Comparison of ENCODE assay signal across 8 cellular contexts in genomic region chr7:128459394-128459878, GRCh38. TPM values are rescaled to one million over a fixed set of nuclear protein-coding genes. Genes with fewer than 3 reads are reported as not detected.
DNase-seq lines count a peak whose midpoint lies in the region; ATAC-seq, FAIRE-seq and TF ChIP-seq lines count a peak whose summit lies in the region.

No MANE protein-coding gene starts in this region.

- no TSS peak for BruUV-seq in HepG2 (replicated peaks; lab: Mats Ljungman, UMichigan)

- peaks cover 15% of the 10 kb centered on the region for H3K79me2 ChIP-seq in HepG2 (ENCODE audit: insufficient read depth, low read length)

- TF ChIP-seq CTCF in 22Rv1 (IDR thresholded peaks at IDR 0.05) (peak; percentile 96), GM12872 (IDR thresholded peaks at IDR 0.05; ENCODE audit: insufficient read depth, low read depth, low read length) (peak; percentile 81), VCaP (conservative IDR thresholded peaks at IDR 0.05) (peak; percentile 85), HepG2 (CRISPR knock-in tag; IDR thresholded peaks at IDR 0.05) (peak; percentile 71)

- peaks cover 8% of the 10 kb centered on the region for H4K20me1 ChIP-seq in HepG2 (ENCODE audit: insufficient read depth, low read length)

- H3K4me3 ChIP-seq in HepG2 (replicated peaks in 1 of 3; ENCODE audit: insufficient read depth in 1 of 3, low read depth in 2 of 3, low read length in 3 of 3), result no peak overlapping the region

- CTCF ChIA-PET in HepG2 (lab: Yijun Ruan, JAX; ENCODE audit: low intra/inter-chr PET ratio, low total read pairs), result interaction anchor here (6.8 kb wide), 1 partner anchor 31 kb away, joined by 140 read pairs; no protein-coding TSS in a partner anchor

- in situ Hi-C loops in HepG2 (cut with HindIII; ENCODE audit: extremely low pct_ligation_motif_present, low pct_unique_long_range_greater_than_20kb), result loop anchor here (5.0 kb wide), 2 partner anchors 37 to 62 kb away; no protein-coding TSS in a partner anchor

- TF ChIP-seq POLR2A in HepG2 (IDR thresholded peaks at IDR 0.05; ENCODE audit: insufficient read depth in 1 of 2, low read depth in 2 of 2, low read length in 2 of 2), result no peak

- H3K9me3 ChIP-seq in HepG2 (ENCODE audit: low read length), result no peaks in the 10 kb centered on the region

- no peaks in the 10 kb centered on the region for H3K36me3 ChIP-seq in HepG2 (replicated peaks in 1 of 2; ENCODE audit: control insufficient read depth in 1 of 2, insufficient read depth in 2 of 2, low read length in 2 of 2)

- 77% methylated on average over 5 of the region's 5 CpGs for WGBS in HepG2 (ENCODE audit: low lambda C conversion rate)

- 0 out of 2 replicates have a peak, but pooled peaks have one; percentile 44 for TF ChIP-seq RAD21 in HepG2 (CRISPR knock-in tag; IDR thresholded peaks at IDR 0.05)

- no peak overlapping the region for H2AFZ ChIP-seq in HepG2 (ENCODE audit: low read length)

- POLR2A ChIA-PET in HepG2 (lab: Yijun Ruan, JAX), result interaction anchor here (1.0 to 1.5 kb wide), 4 partner anchors 24 to 36 kb away, joined by 3 to 7 read pairs (median 4); no protein-coding TSS in a partner anchor

- ATAC-seq in HG02763 (IDR thresholded peaks at IDR 0.05; ENCODE audit: unreplicated experiment), result peak; percentile 32
- peak; percentile 40 for ATAC-seq in HepG2

- intact Hi-C loops in HepG2 (cut with micrococcal nuclease; ENCODE audit: unreplicated experiment), result loop anchor here (1.0 kb wide), 1 partner anchor 61 kb away; no protein-coding TSS in a partner anchor

- DNase-seq in NCI-H1930 (lab: John Stamatoyannopoulos, UW) (peak; percentile 27 to 35), HepG2 (ENCODE audit: low spot score) (peak; percentile 53)
- DNase-seq in central memory CD4-positive, alpha-beta T cell, result peak; percentile 68
- DNase-seq in stimulated activated CD4-positive, alpha-beta T cell treated with anti-CD3 and anti-CD28 coated beads, TNF-alpha, amount 100 ng/mL, for 4 hours (ENCODE audit: low read depth in 3 of 3), result peak in 2 of 3 experiments; percentile 40 to 50

- H3K4me1 ChIP-seq in HepG2 (ENCODE audit: insufficient read depth, low read length), result peaks cover 47% of the 10 kb centered on the region

- H3K9ac ChIP-seq in HepG2 (ENCODE audit: insufficient read depth, low read depth, low read length), result no peak overlapping the region

- TF ChIP-seq EP300 in HepG2 (IDR thresholded peaks at IDR 0.05; ENCODE audit: low read depth in 2 of 2, low read length in 2 of 2) (no peak), HepG2 (CRISPR knock-in tag; IDR thresholded peaks at IDR 0.05; ENCODE audit: borderline replicate concordance) (no peak)

- H3K27ac ChIP-seq in 22Rv1 (peak overlapping the region; percentile 85), VCaP (0 out of 2 replicates have a peak overlapping the region, but pooled peaks have one; percentile 6), HepG2 (ENCODE audit: extremely low read length, insufficient read depth, low read length) (no peak overlapping the region)

- no peak for FAIRE-seq in HepG2 (lab: Jason Lieb, UNC)

- H3K4me2 ChIP-seq in HepG2 (ENCODE audit: low read depth, low read length), result no peak overlapping the region

- peaks cover 0 to 3% of the 10 kb centered on the region in 2 experiments; a peak in 1 of 5 replicates for H3K27me3 ChIP-seq in HepG2 (ENCODE audit: control insufficient read depth in 1 of 2, insufficient read depth in 2 of 2, low read length in 2 of 2)

TF ChIP-seq in HepG2, 621 proteins besides CTCF, POLR2A, EP300 and RAD21 (continues in another document):
- TF ChIP-seq ZNF260 (CRISPR knock-in tag; IDR thresholded peaks at IDR 0.05; ENCODE audit: borderline replicate concordance, low read depth) (no peak), RARA (CRISPR knock-in tag; IDR thresholded peaks at IDR 0.05) (no peak), ZSCAN20 (CRISPR knock-in tag; IDR thresholded peaks at IDR 0.05; ENCODE audit: borderline replicate concordance) (no peak), NFYC (CRISPR knock-in tag; IDR thresholded peaks at IDR 0.05) (0 out of 2 replicates have a peak, but pooled peaks have one; percentile 27), ZSCAN29 (CRISPR knock-in tag; conservative IDR thresholded peaks at IDR 0.05) (no peak)

RNA-seq across cellular contexts. Expression of gene HILPDA, which starts 3.8 kb away (rescaled TPM):
- 8.6 and 11.1 TPM in 2 replicates for total RNA-seq in HepG2 (2016; rRNA removed; fragmentation: Illumina TruSeq; extraction: Trizol)
- 5.5 and 6.1 TPM in 2 replicates for total RNA-seq in HepG2 (2016; cell fraction: cytosol; rRNA removed; fragmentation: Illumina TruSeq; extraction: Trizol; ENCODE audit: low read depth)
- 9.8 and 10.4 TPM in 2 replicates for total RNA-seq in HepG2 (2016; cell fraction: insoluble cytoplasmic fraction; rRNA removed; fragmentation: Illumina TruSeq; extraction: Trizol)
- 9.5 and 9.7 TPM in 2 replicates for total RNA-seq in HepG2 (2016; cell fraction: membrane; rRNA removed; fragmentation: Illumina TruSeq; extraction: Trizol)
- total RNA-seq in HepG2 (2016; cell fraction: nucleus; rRNA removed; fragmentation: Illumina TruSeq; extraction: Trizol), result 7.8 and 10.3 TPM in 2 replicates
- 43.1 and 44.0 TPM in 2 replicates for polyA plus RNA-seq in HepG2 (2011; rRNA removed)
- polyA plus RNA-seq in HepG2 (2011; cell fraction: cytosol; rRNA removed), result 32.3 and 32.9 TPM in 2 replicates
- polyA plus RNA-seq in HepG2 (2011; cell fraction: nucleus; rRNA removed), result 35.8 and 42.7 TPM in 2 replicates
- polyA plus RNA-seq in HepG2 (2012), result 13.1 and 14.9 TPM in 2 replicates
- 2.2 and 3.3 TPM in 2 replicates for polyA plus RNA-seq in HepG2 (2016; cell fraction: cytosol; fragmentation: Illumina TruSeq; extraction: Trizol; ENCODE audit: low read depth)
- polyA plus RNA-seq in HepG2 (2016; cell fraction: insoluble cytoplasmic fraction; fragmentation: Illumina TruSeq; extraction: Trizol; ENCODE audit: low read depth), result 8.9 and 9.4 TPM in 2 replicates
- 4.4 and 4.9 TPM in 2 replicates for polyA plus RNA-seq in HepG2 (2016; cell fraction: membrane; fragmentation: Illumina TruSeq; extraction: Trizol; ENCODE audit: low read depth)
- polyA plus RNA-seq in HepG2 (2016; cell fraction: nucleus; fragmentation: Illumina TruSeq; extraction: Trizol; ENCODE audit: insufficient read depth, low read depth), result 10.1 and 10.3 TPM in 2 replicates
- 30.3 and 48.5 TPM in 2 replicates for polyA minus RNA-seq in HepG2 (2011; rRNA and poly(A)+ RNA removed; ENCODE audit: low replicate concordance)
- 12.9 and 14.9 TPM in 2 replicates for polyA minus RNA-seq in HepG2 (2011; cell fraction: cytosol; rRNA and poly(A)+ RNA removed)
- 12.4 and 27.1 TPM in 2 replicates for polyA minus RNA-seq in HepG2 (2011; cell fraction: nucleus; rRNA and poly(A)+ RNA removed)

RNA-seq across cellular contexts. Expression of gene METTL2B, which starts 17.1 kb away (rescaled TPM):
- total RNA-seq in HepG2 (2016; rRNA removed; fragmentation: Illumina TruSeq; extraction: Trizol), result 33.1 and 40.1 TPM in 2 replicates
- 6.7 and 7.5 TPM in 2 replicates for total RNA-seq in HepG2 (2016; cell fraction: cytosol; rRNA removed; fragmentation: Illumina TruSeq; extraction: Trizol; ENCODE audit: low read depth)
- total RNA-seq in HepG2 (2016; cell fraction: insoluble cytoplasmic fraction; rRNA removed; fragmentation: Illumina TruSeq; extraction: Trizol), result 38.6 and 39.4 TPM in 2 replicates
- 10.1 and 11.9 TPM in 2 replicates for total RNA-seq in HepG2 (2016; cell fraction: membrane; rRNA removed; fragmentation: Illumina TruSeq; extraction: Trizol)
- total RNA-seq in HepG2 (2016; cell fraction: nucleus; rRNA removed; fragmentation: Illumina TruSeq; extraction: Trizol), result 31.5 and 32.5 TPM in 2 replicates
- polyA plus RNA-seq in HepG2 (2011; rRNA removed), result 15.5 and 17.4 TPM in 2 replicates
- polyA plus RNA-seq in HepG2 (2011; cell fraction: cytosol; rRNA removed), result 8.4 and 12.3 TPM in 2 replicates
- polyA plus RNA-seq in HepG2 (2011; cell fraction: nucleus; rRNA removed), result 7.7 and 10.8 TPM in 2 replicates
- polyA plus RNA-seq in HepG2 (2012), result 11.3 TPM in 2 replicates
- 4.4 and 5.8 TPM in 2 replicates for polyA plus RNA-seq in HepG2 (2016; cell fraction: cytosol; fragmentation: Illumina TruSeq; extraction: Trizol; ENCODE audit: low read depth)
- 26.3 and 32.1 TPM in 2 replicates for polyA plus RNA-seq in HepG2 (2016; cell fraction: insoluble cytoplasmic fraction; fragmentation: Illumina TruSeq; extraction: Trizol; ENCODE audit: low read depth)
- 5.4 and 10.5 TPM in 2 replicates for polyA plus RNA-seq in HepG2 (2016; cell fraction: membrane; fragmentation: Illumina TruSeq; extraction: Trizol; ENCODE audit: low read depth)
- polyA plus RNA-seq in HepG2 (2016; cell fraction: nucleus; fragmentation: Illumina TruSeq; extraction: Trizol; ENCODE audit: insufficient read depth, low read depth), result 29.3 and 39.8 TPM in 2 replicates
- polyA minus RNA-seq in HepG2 (2011; rRNA and poly(A)+ RNA removed; ENCODE audit: low replicate concordance), result 13.1 and 35.5 TPM in 2 replicates
- polyA minus RNA-seq in HepG2 (2011; cell fraction: cytosol; rRNA and poly(A)+ RNA removed), result 10.6 and 11.3 TPM in 2 replicates
- 36.1 and 39.4 TPM in 2 replicates for polyA minus RNA-seq in HepG2 (2011; cell fraction: nucleus; rRNA and poly(A)+ RNA removed)

RNA-seq across cellular contexts. Expression of gene IMPDH1, which starts 49.7 kb away (rescaled TPM):
- total RNA-seq in HepG2 (2016; rRNA removed; fragmentation: Illumina TruSeq; extraction: Trizol), result 18.4 and 22.8 TPM in 2 replicates
- 12.3 and 12.6 TPM in 2 replicates for total RNA-seq in HepG2 (2016; cell fraction: cytosol; rRNA removed; fragmentation: Illumina TruSeq; extraction: Trizol; ENCODE audit: low read depth)
- total RNA-seq in HepG2 (2016; cell fraction: insoluble cytoplasmic fraction; rRNA removed; fragmentation: Illumina TruSeq; extraction: Trizol), result 15.4 and 23.8 TPM in 2 replicates
- total RNA-seq in HepG2 (2016; cell fraction: membrane; rRNA removed; fragmentation: Illumina TruSeq; extraction: Trizol), result 28.1 and 28.2 TPM in 2 replicates
- total RNA-seq in HepG2 (2016; cell fraction: nucleus; rRNA removed; fragmentation: Illumina TruSeq; extraction: Trizol), result 12.6 and 19.2 TPM in 2 replicates
- polyA plus RNA-seq in HepG2 (2011; rRNA removed), result 34.0 and 49.9 TPM in 2 replicates
- polyA plus RNA-seq in HepG2 (2011; cell fraction: cytosol; rRNA removed), result 31.4 and 37.8 TPM in 2 replicates
- polyA plus RNA-seq in HepG2 (2011; cell fraction: nucleus; rRNA removed), result 92.2 and 93.4 TPM in 2 replicates
- polyA plus RNA-seq in HepG2 (2012), result 25.0 and 27.5 TPM in 2 replicates
- 18.4 and 18.5 TPM in 2 replicates for polyA plus RNA-seq in HepG2 (2016; cell fraction: cytosol; fragmentation: Illumina TruSeq; extraction: Trizol; ENCODE audit: low read depth)
- polyA plus RNA-seq in HepG2 (2016; cell fraction: insoluble cytoplasmic fraction; fragmentation: Illumina TruSeq; extraction: Trizol; ENCODE audit: low read depth), result 20.6 and 24.8 TPM in 2 replicates
- polyA plus RNA-seq in HepG2 (2016; cell fraction: membrane; fragmentation: Illumina TruSeq; extraction: Trizol; ENCODE audit: low read depth), result 26.7 and 29.0 TPM in 2 replicates
- 29.2 and 34.5 TPM in 2 replicates for polyA plus RNA-seq in HepG2 (2016; cell fraction: nucleus; fragmentation: Illumina TruSeq; extraction: Trizol; ENCODE audit: insufficient read depth, low read depth)
- 82.0 and 176 TPM in 2 replicates for polyA minus RNA-seq in HepG2 (2011; rRNA and poly(A)+ RNA removed; ENCODE audit: low replicate concordance)
- 19.3 and 30.8 TPM in 2 replicates for polyA minus RNA-seq in HepG2 (2011; cell fraction: cytosol; rRNA and poly(A)+ RNA removed)
- polyA minus RNA-seq in HepG2 (2011; cell fraction: nucleus; rRNA and poly(A)+ RNA removed), result 26.3 and 29.8 TPM in 2 replicates
